8 cellular contexts compared by ENCODE assay signal in genomic region chr7:25862254-25862992, GRCh38.
A peak's percentile ranks its signal among the peaks of the same experiment; 100 is the strongest.
DNase-seq lines count a peak whose midpoint lies in the region; ATAC-seq and TF ChIP-seq lines count a peak whose summit lies in the region.

No MANE protein-coding gene starts in this region.

- peak overlapping the region in 1 of 2 donors; percentile 13 for H3K4me3 ChIP-seq in CD4-positive, alpha-beta memory T cell (ENCODE audit: low read length in 2 of 2)
- H3K4me3 ChIP-seq in coronary artery (peak overlapping the region; percentile 39), mesendoderm (ENCODE audit: low read length) (no peak overlapping the region)

- H2BK120ac ChIP-seq in mesendoderm (ENCODE audit: low read depth, low read length), result no peak overlapping the region

- no peak overlapping the region for H3K27ac ChIP-seq in CD4-positive, alpha-beta memory T cell (ENCODE audit: low read depth, low read length)
- H3K27ac ChIP-seq in coronary artery (no peak overlapping the region), mesendoderm (ENCODE audit: low read depth, low read length) (no peak overlapping the region)

- H3K4ac ChIP-seq in mesendoderm (ENCODE audit: low read depth, low read length), result no peak overlapping the region

- peaks cover 0 to 4% of the 10 kb centered on the region in 2 donors for H3K9me3 ChIP-seq in CD4-positive, alpha-beta memory T cell (ENCODE audit: control insufficient read depth in 1 of 2, low read length in 2 of 2)

- no peak overlapping the region for H2BK5ac ChIP-seq in mesendoderm (ENCODE audit: low read length)

- no peak overlapping the region for H3K18ac ChIP-seq in mesendoderm (ENCODE audit: low read length)

- WGBS in mesendoderm (ENCODE audit: extremely low coverage, insufficient coverage, low lambda C conversion rate), result no CpG with 5 or more reads among the region's 45 CpGs

- H3K79me1 ChIP-seq in mesendoderm (ENCODE audit: low read length), result no peaks in the 10 kb centered on the region

- peak overlapping the region in 5 of 7 donors; percentile 45 to 94 (median 84) for H3K27ac Mint-ChIP-seq in CD4-positive, alpha-beta memory T cell
- H3K27ac Mint-ChIP-seq in activated CD4-positive, alpha-beta T cell treated with anti-CD3 and anti-CD28 coated beads for 36 hours, result peak overlapping the region; percentile 69

- H3K56ac ChIP-seq in mesendoderm (ENCODE audit: low read length), result no peak overlapping the region

- intact Hi-C loops in CD4-positive, alpha-beta memory T cell (cut with micrococcal nuclease), result loop anchor here (5.0 kb wide), 1 partner anchor 1305 kb away; the partner anchor contains the start of gene HOXA9
- intact Hi-C loops in activated CD4-positive, alpha-beta T cell treated with anti-CD3 and anti-CD28 coated beads for 36 hours (cut with DNase I, micrococcal nuclease), result loop anchor here (1.0 to 5.0 kb wide), 6 partner anchors 89 to 1235 kb away; partner anchors contain the start of genes HOXA1 (in 2 of the 2), CBX3 (in 1 of the 2), HNRNPA2B1 (in 1 of the 2) and NFE2L3 (in 1 of the 2)

- H2AK5ac ChIP-seq in mesendoderm (ENCODE audit: low read length), result no peak overlapping the region

- H2BK15ac ChIP-seq in mesendoderm (replicated peaks; ENCODE audit: low read depth), result no peak overlapping the region

- H3K4me1 ChIP-seq in CD4-positive, alpha-beta memory T cell (ENCODE audit: insufficient read depth, low read length), result peaks cover 21% of the 10 kb centered on the region
- H3K4me1 ChIP-seq in mesendoderm (ENCODE audit: control insufficient read depth, low read depth, low read length), result peaks cover 2% of the 10 kb centered on the region

- H3K9ac ChIP-seq in mesendoderm (ENCODE audit: low read length), result no peak overlapping the region

- peaks cover 4 to 7% of the 10 kb centered on the region in 2 donors for H3K36me3 Mint-ChIP-seq in CD4-positive, alpha-beta memory T cell
- H3K36me3 Mint-ChIP-seq in activated CD4-positive, alpha-beta T cell treated with anti-CD3 and anti-CD28 coated beads for 36 hours (ENCODE audit: low read depth), result peaks cover 3% of the 10 kb centered on the region

- no peak overlapping the region for H4K5ac ChIP-seq in mesendoderm (ENCODE audit: low read length)

- ATAC-seq in GM19452 (IDR thresholded peaks at IDR 0.05; ENCODE audit: unreplicated experiment) (peak; percentile 94), HG03469 (IDR thresholded peaks at IDR 0.05; ENCODE audit: unreplicated experiment) (peak; percentile 85)
- ATAC-seq in activated CD4-positive, alpha-beta T cell treated with anti-CD3 and anti-CD28 coated beads for 36 hours, result peak; percentile 94

- peaks cover 52 to 54% of the 10 kb centered on the region in 2 donors for H3K27me3 Mint-ChIP-seq in CD4-positive, alpha-beta memory T cell
- H3K27me3 Mint-ChIP-seq in activated CD4-positive, alpha-beta T cell treated with anti-CD3 and anti-CD28 coated beads for 36 hours, result peaks cover 46% of the 10 kb centered on the region

- no peaks in the 10 kb centered on the region for H3K36me3 ChIP-seq in CD4-positive, alpha-beta memory T cell (ENCODE audit: insufficient read depth, low read length)
- no peaks in the 10 kb centered on the region for H3K36me3 ChIP-seq in mesendoderm (ENCODE audit: control insufficient read depth, insufficient read depth, low read length)

- POLR2A ChIA-PET in CD4-positive, alpha-beta memory T cell (lab: Charles Lee; ENCODE audit: partially characterized antibody), result interaction anchor here (2.1 kb wide), 1 partner anchor 31 kb away, joined by 5 read pairs; no protein-coding TSS in a partner anchor
- POLR2A ChIA-PET in activated CD4-positive, alpha-beta T cell treated with anti-CD3 and anti-CD28 coated beads for 36 hours (lab: Charles Lee), result interaction anchor here (1.2 kb wide), 1 partner anchor 737 kb away, joined by 5 read pairs; the partner anchor contains the start of gene CYCS

- H3K4me3 Mint-ChIP-seq in CD4-positive, alpha-beta memory T cell, result peak overlapping the region; percentile 46 to 84 (median 68)
- peak overlapping the region; percentile 68 for H3K4me3 Mint-ChIP-seq in activated CD4-positive, alpha-beta T cell treated with anti-CD3 and anti-CD28 coated beads for 36 hours

- H3K4me2 ChIP-seq in mesendoderm (ENCODE audit: low read length), result no peak overlapping the region

- no peaks in the 10 kb centered on the region for H3K79me2 ChIP-seq in mesendoderm (ENCODE audit: control insufficient read depth, insufficient read depth, low read length)

- peaks cover 2 to 49% (median 32%) of the 10 kb centered on the region in 8 donors for H3K9me3 Mint-ChIP-seq in CD4-positive, alpha-beta memory T cell
- peaks cover 5% of the 10 kb centered on the region for H3K9me3 Mint-ChIP-seq in activated CD4-positive, alpha-beta T cell treated with anti-CD3 and anti-CD28 coated beads for 36 hours (ENCODE audit: low read depth)

- H3K27me3 ChIP-seq in CD4-positive, alpha-beta memory T cell (ENCODE audit: insufficient read depth, low read length), result peaks cover 92% of the 10 kb centered on the region
- peaks cover 15% of the 10 kb centered on the region for H3K27me3 ChIP-seq in mesendoderm (ENCODE audit: insufficient read depth, low read length, poor library complexity)

- peaks cover 2 to 32% (median 14%) of the 10 kb centered on the region in 4 donors for H3K4me1 Mint-ChIP-seq in CD4-positive, alpha-beta memory T cell
- H3K4me1 Mint-ChIP-seq in activated CD4-positive, alpha-beta T cell treated with anti-CD3 and anti-CD28 coated beads for 36 hours, result peaks cover 26% of the 10 kb centered on the region

- CTCF ChIA-PET in CD4-positive, alpha-beta memory T cell (lab: Charles Lee; ENCODE audit: partially characterized antibody), result interaction anchor here (0.6 to 1.4 kb wide), 2 partner anchors 11 to 1304 kb away, joined by 3 to 4 read pairs; no protein-coding TSS in a partner anchor
- CTCF ChIA-PET in activated CD4-positive, alpha-beta T cell treated with anti-CD3 and anti-CD28 coated beads for 36 hours (lab: Charles Lee), result interaction anchor here (0.8 to 1.7 kb wide), 8 partner anchors 8 to 1291 kb away, joined by 3 to 7 read pairs (median 4); no protein-coding TSS in a partner anchor

- TF ChIP-seq CTCF in coronary artery (IDR thresholded peaks at IDR 0.05), result no peak

- DNase-seq in CD4-positive, alpha-beta memory T cell, result peak; percentile 69 to 85 (median 78)
- peak; percentile 99 for DNase-seq in NCI-H510A (lab: John Stamatoyannopoulos, UW)
- peak; percentile 99 for DNase-seq in activated CD4-positive, alpha-beta T cell treated with anti-CD3 and anti-CD28 coated beads for 36 hours
- no peak for DNase-seq in coronary artery (ENCODE audit: low spot score)
- peak; percentile 100 for DNase-seq in mesendoderm
- peak; percentile 97 for DNase-seq in stimulated activated CD8-positive, alpha-beta memory T cell treated with anti-CD3 and anti-CD28 coated beads, Interleukin-4, amount 100 ng/mL, for 48 hours

- H3K23ac ChIP-seq in mesendoderm (ENCODE audit: low read length), result no peak overlapping the region

- no peak overlapping the region for H4K8ac ChIP-seq in mesendoderm (ENCODE audit: low read depth, low read length)
